Comparison of ENCODE assay signal across 8 cellular contexts in the genomic region with DNA sequence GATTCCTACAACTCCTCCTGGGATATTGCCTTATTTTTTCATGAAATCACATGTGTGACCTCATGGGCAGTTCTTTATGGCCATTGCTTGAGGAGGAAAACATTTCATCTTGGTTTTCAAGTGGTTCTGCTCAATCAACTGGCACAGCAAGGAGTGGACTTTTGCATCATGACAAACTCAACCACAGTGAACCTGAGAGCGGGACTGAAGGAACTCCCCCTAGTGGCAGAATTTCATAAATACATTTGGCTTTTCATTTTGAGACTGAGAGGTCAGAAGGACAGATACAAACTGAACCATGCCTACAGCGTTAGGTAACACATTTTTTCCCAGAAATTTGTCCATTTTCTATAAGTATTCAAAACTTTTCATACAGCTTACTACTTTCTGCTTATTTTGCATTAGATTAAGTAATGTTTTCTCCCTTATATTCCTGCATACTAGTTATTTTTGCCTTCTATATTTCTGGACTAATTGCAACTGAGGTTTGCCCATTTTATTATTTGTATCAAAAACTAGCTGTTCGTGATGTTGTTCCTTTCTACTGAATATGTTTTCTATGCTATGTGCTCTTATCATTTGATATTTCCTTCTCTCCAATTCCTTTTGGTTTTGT. TPM values are rescaled to one million over a fixed set of nuclear protein-coding genes. Genes with fewer than 3 reads are reported as not detected.
DNase-seq lines count a peak whose midpoint lies in the region; ATAC-seq and TF ChIP-seq lines count a peak whose summit lies in the region.

No MANE protein-coding gene starts in this region.

- peak; percentile 89 for TF ChIP-seq CTCF in PC-9 (conservative IDR thresholded peaks at IDR 0.05)
- peak; percentile 83 for TF ChIP-seq CTCF in chondrocyte (IDR thresholded peaks at IDR 0.05)
- peak in 2 of 3 experiments; percentile 43 to 62 for TF ChIP-seq CTCF in vagina (IDR thresholded peaks at IDR 0.05)

- H3K9me3 ChIP-seq in PC-9 (ENCODE audit: insufficient read depth, low read depth) (no peaks in the 10 kb centered on the region), vagina (no peaks in the 10 kb centered on the region)

- CTCF ChIA-PET in PC-9 (lab: Charles Lee), result interaction anchor here (1.1 kb wide), 1 partner anchor 152 kb away, joined by 4 read pairs; no protein-coding TSS in a partner anchor

- no peaks in the 10 kb centered on the region for H4K20me1 ChIP-seq in PC-9 (ENCODE audit: insufficient read depth)

- intact Hi-C loops in PC-9 (cut with micrococcal nuclease; ENCODE audit: unreplicated experiment) (loop anchor here (1.0 kb wide), 2 partner anchors 153 to 177 kb away; no protein-coding TSS in a partner anchor), vagina (cut with DNase I) (no loop called here)

- H2AFZ ChIP-seq in PC-9, result no peak overlapping the region

- no peaks in the 10 kb centered on the region for H3F3A ChIP-seq in PC-9 (ENCODE audit: insufficient read depth, low read depth)

- H3K4me1 Mint-ChIP-seq in chondrocyte (ENCODE audit: low read depth), result no peaks in the 10 kb centered on the region
- peaks cover 9% of the 10 kb centered on the region for H3K4me1 Mint-ChIP-seq in memory B cell

- H3K4me1 ChIP-seq in PC-9 (replicated peaks; ENCODE audit: insufficient read depth), result no peaks in the 10 kb centered on the region
- H3K4me1 ChIP-seq in vagina, result no peaks in the 10 kb centered on the region

- no peak overlapping the region for H3K27ac Mint-ChIP-seq in chondrocyte (ENCODE audit: unreplicated experiment)
- H3K27ac Mint-ChIP-seq in memory B cell, result no peak overlapping the region

- DNase-seq in NCI-H2081 (lab: John Stamatoyannopoulos, UW) (peak; percentile 0 to 1), NCI-H2081 treated with DMSO at 0.1 percent for 48 hours (lab: John Stamatoyannopoulos, UW) (no peak), HT-29 (ENCODE audit: low spot score) (peak; percentile 93), PC-9 (no peak), chondrocyte (ENCODE audit: low spot score) (no peak), memory B cell (ENCODE audit: low spot score in 2 of 2) (peak in 1 of 2 donors; percentile 66), vagina (ENCODE audit: extremely low spot score in 2 of 2) (peak in 1 of 2 donors; percentile 22)
- DNase-seq in activated CD8-positive, alpha-beta memory T cell treated with anti-CD3 and anti-CD28 coated beads, Interleukin-2, amount 50 U/mL, for 4 hours, result no peak

- no TSS peak for BruUV-seq in PC-9 (replicated peaks; lab: Mats Ljungman, UMichigan)

- peak; percentile 70 for ATAC-seq in memory B cell (ENCODE audit: low read depth)

- POLR2A ChIA-PET in PC-9 (lab: Charles Lee; ENCODE audit: unreplicated experiment), result no interaction called here

- H3K27me3 Mint-ChIP-seq in chondrocyte (ENCODE audit: low read depth), result peaks cover 9% of the 10 kb centered on the region
- H3K27me3 Mint-ChIP-seq in memory B cell, result no peaks in the 10 kb centered on the region

- H3K79me2 ChIP-seq in PC-9 (ENCODE audit: low read depth), result no peaks in the 10 kb centered on the region

- H3K4me3 ChIP-seq in PC-9, result no peak overlapping the region
- no peak overlapping the region for H3K4me3 ChIP-seq in vagina

- no peak overlapping the region for H3K4me2 ChIP-seq in PC-9

- H3K9me3 Mint-ChIP-seq in chondrocyte (ENCODE audit: low read depth) (peaks cover 3% of the 10 kb centered on the region), memory B cell (peaks cover 5% of the 10 kb centered on the region)

- no peak overlapping the region for H3K27ac ChIP-seq in PC-9
- H3K27ac ChIP-seq in vagina, result no peak overlapping the region

- no peak for TF ChIP-seq POLR2A in vagina (IDR thresholded peaks at IDR 0.05)

- H3K36me3 Mint-ChIP-seq in chondrocyte (ENCODE audit: low read depth) (no peaks in the 10 kb centered on the region), memory B cell (peaks cover 15% of the 10 kb centered on the region)

- no peaks in the 10 kb centered on the region for H3K9me2 ChIP-seq in PC-9 (ENCODE audit: insufficient read depth)

- H3K36me3 ChIP-seq in PC-9 (ENCODE audit: low read depth) (no peaks in the 10 kb centered on the region), vagina (no peaks in the 10 kb centered on the region)

- H3K4me3 Mint-ChIP-seq in chondrocyte (ENCODE audit: unreplicated experiment) (no peak overlapping the region), memory B cell (no peak overlapping the region)

- H3K27me3 ChIP-seq in PC-9 (ENCODE audit: insufficient read depth, low read depth) (peaks cover 28% of the 10 kb centered on the region; the same call in 1 of the 2 replicates), vagina (no peaks in the 10 kb centered on the region)

RNA-seq across cellular contexts. Expression of a gene that starts 13.4 kb away (rescaled TPM):
- total RNA-seq in HT-29 (2014; rRNA removed; shearing (Covaris generic)), result not detected in 2 replicates
- total RNA-seq in PC-9 (2021) (not detected in 2 replicates), chondrocyte (not detected in 3 replicates), vagina (not detected)

RNA-seq across cellular contexts. Expression of a gene that starts 16.5 kb away (rescaled TPM):
- not detected in 2 replicates for total RNA-seq in HT-29 (2014; rRNA removed; shearing (Covaris generic))
- total RNA-seq in PC-9 (2021) (not detected in 2 replicates), chondrocyte (not detected in 3 replicates), vagina (1.2 TPM)

RNA-seq across cellular contexts. Expression of a gene that starts 36.6 kb away (rescaled TPM):
- not detected in 2 replicates for total RNA-seq in HT-29 (2014; rRNA removed; shearing (Covaris generic))
- not detected in 2 replicates for total RNA-seq in PC-9 (2021)
- not detected in 3 replicates for total RNA-seq in chondrocyte
- total RNA-seq in vagina, result not detected

RNA-seq across cellular contexts. Expression of a gene that starts 56.1 kb away (rescaled TPM):
- 1.1 and 1.8 TPM in 2 replicates for total RNA-seq in HT-29 (2014; rRNA removed; shearing (Covaris generic))
- 11.7 and 12.5 TPM in 2 replicates for total RNA-seq in PC-9 (2021)
- 6.3 to 14.3 TPM (median 8.9 TPM) in 3 replicates for total RNA-seq in chondrocyte
- 8.1 TPM for total RNA-seq in vagina

RNA-seq across cellular contexts. Expression of a gene that starts 56.7 kb away (rescaled TPM):
- not detected in 2 replicates for total RNA-seq in HT-29 (2014; rRNA removed; shearing (Covaris generic))
- total RNA-seq in PC-9 (2021), result not detected in 2 replicates
- total RNA-seq in chondrocyte, result not detected in 3 replicates
- total RNA-seq in vagina, result not detected

Comparison
In these comparisons a context has a peak if more than half of its experiments do, and no peak if none do; other contexts are left out.
1. DNase-seq: peak in NCI-H2081 (2 of 2) and HT-29 (single experiment); none in NCI-H2081 treated with DMSO at 0.1 percent for 48 hours (single experiment), PC-9 (0 of 2), chondrocyte (single experiment) and activated CD8-positive, alpha-beta memory T cell treated with anti-CD3 and anti-CD28 coated beads, Interleukin-2, amount 50 U/mL, for 4 hours (single experiment).
2. Peak in every context shown above with its lines, with median percentiles within 50 percentile points of each other: CTCF ChIP-seq.